In genomic region chr7:3909128-3909527, GRCh38 we compare ENCODE assay signal across 19 cellular contexts.
"Had no signal": no experiment of that assay in that cellular context is flagged by ENCODE, and none has a peak within 500 bp of the region (broad histone marks: within the 10 kb centered on the region; RNA-seq: fewer than 3 reads in every experiment).

No MANE protein-coding gene starts in this region.

- H3K27ac ChIP-seq: colonic mucosa, esophagus muscularis mucosa, lower lobe of right lung, prostate gland, right atrium auricular region, sigmoid colon, thoracic aorta, transverse colon had no signal

- H3K27ac Mint-ChIP-seq: dendritic cell treated with granulocyte-macrophage colony-stimulating factor and Interleukin-4, amounts not matched to agents 40 ng/mL and 50 ng/mL, for 4 days; immature natural killer cell; natural killer cell; stimulated activated effector memory CD8-positive, alpha-beta T cell treated with anti-CD3 and anti-CD28 coated beads, Interleukin-12 subunit alpha, Interleukin-12 subunit beta, amount 100 ng/mL, for 72 hours had no signal

- H3K27me3 ChIP-seq: colonic mucosa, esophagus muscularis mucosa, right atrium auricular region, sigmoid colon, transverse colon had no signal

- H3K4me3 ChIP-seq: colonic mucosa, esophagus muscularis mucosa, lower lobe of right lung, prostate gland, right atrium auricular region, sigmoid colon, thoracic aorta, transverse colon had no signal

- H3K9me3 ChIP-seq: colonic mucosa, esophagus muscularis mucosa, lower lobe of right lung, prostate gland, right atrium auricular region, sigmoid colon, thoracic aorta, transverse colon had no signal

- DNase-seq: colonic mucosa; effector CD8-positive, alpha-beta T cell; foreskin melanocyte; immature natural killer cell; left ventricle myocardium superior; lower lobe of right lung; natural killer cell; sigmoid colon; stimulated activated CD4-positive, alpha-beta T cell treated with anti-CD3 and anti-CD28 coated beads, Interleukin-2, amount 100 ng/mL, for 24 hours; stimulated activated CD4-positive, alpha-beta T cell treated with anti-CD3 and anti-CD28 coated beads, Interleukin-4, amount 100 ng/mL, for 24 hours; stimulated activated naive CD8-positive, alpha-beta T cell treated with anti-CD3 and anti-CD28 coated beads, Interleukin-15, Interleukin-2, amounts not matched to agents 100 U/mL and 50 U/mL, for 24 hours; transverse colon had no signal

- ATAC-seq: left ventricle myocardium superior; lower lobe of right lung; natural killer cell; stimulated activated effector memory CD8-positive, alpha-beta T cell treated with anti-CD3 and anti-CD28 coated beads, Interleukin-12 subunit alpha, Interleukin-12 subunit beta, amount 100 ng/mL, for 72 hours; stimulated activated naive CD8-positive, alpha-beta T cell treated with anti-CD3 and anti-CD28 coated beads, Interleukin-15, Interleukin-2, amounts not matched to agents 100 U/mL and 50 U/mL, for 24 hours had no signal

- H3K36me3 Mint-ChIP-seq: immature natural killer cell; natural killer cell; stimulated activated effector memory CD8-positive, alpha-beta T cell treated with anti-CD3 and anti-CD28 coated beads, Interleukin-12 subunit alpha, Interleukin-12 subunit beta, amount 100 ng/mL, for 72 hours had no signal

- H3K9me3 Mint-ChIP-seq: central memory CD8-positive, alpha-beta T cell; immature natural killer cell; natural killer cell; stimulated activated effector memory CD8-positive, alpha-beta T cell treated with anti-CD3 and anti-CD28 coated beads, Interleukin-12 subunit alpha, Interleukin-12 subunit beta, amount 100 ng/mL, for 72 hours had no signal

- H3K4me3 Mint-ChIP-seq: central memory CD8-positive, alpha-beta T cell; dendritic cell treated with granulocyte-macrophage colony-stimulating factor and Interleukin-4, amounts not matched to agents 40 ng/mL and 50 ng/mL, for 4 days; immature natural killer cell; natural killer cell; stimulated activated effector memory CD8-positive, alpha-beta T cell treated with anti-CD3 and anti-CD28 coated beads, Interleukin-12 subunit alpha, Interleukin-12 subunit beta, amount 100 ng/mL, for 72 hours had no signal

- H3K36me3 ChIP-seq: colonic mucosa, esophagus muscularis mucosa, lower lobe of right lung, prostate gland, right atrium auricular region, sigmoid colon, thoracic aorta, transverse colon had no signal

- H3K4me1 Mint-ChIP-seq: central memory CD8-positive, alpha-beta T cell; immature natural killer cell; natural killer cell; stimulated activated effector memory CD8-positive, alpha-beta T cell treated with anti-CD3 and anti-CD28 coated beads, Interleukin-12 subunit alpha, Interleukin-12 subunit beta, amount 100 ng/mL, for 72 hours had no signal

- H3K4me1 ChIP-seq: colonic mucosa, esophagus muscularis mucosa, prostate gland, right atrium auricular region, sigmoid colon, transverse colon had no signal
